1 cellular context compared by ENCODE assay signal in the genomic region with DNA sequence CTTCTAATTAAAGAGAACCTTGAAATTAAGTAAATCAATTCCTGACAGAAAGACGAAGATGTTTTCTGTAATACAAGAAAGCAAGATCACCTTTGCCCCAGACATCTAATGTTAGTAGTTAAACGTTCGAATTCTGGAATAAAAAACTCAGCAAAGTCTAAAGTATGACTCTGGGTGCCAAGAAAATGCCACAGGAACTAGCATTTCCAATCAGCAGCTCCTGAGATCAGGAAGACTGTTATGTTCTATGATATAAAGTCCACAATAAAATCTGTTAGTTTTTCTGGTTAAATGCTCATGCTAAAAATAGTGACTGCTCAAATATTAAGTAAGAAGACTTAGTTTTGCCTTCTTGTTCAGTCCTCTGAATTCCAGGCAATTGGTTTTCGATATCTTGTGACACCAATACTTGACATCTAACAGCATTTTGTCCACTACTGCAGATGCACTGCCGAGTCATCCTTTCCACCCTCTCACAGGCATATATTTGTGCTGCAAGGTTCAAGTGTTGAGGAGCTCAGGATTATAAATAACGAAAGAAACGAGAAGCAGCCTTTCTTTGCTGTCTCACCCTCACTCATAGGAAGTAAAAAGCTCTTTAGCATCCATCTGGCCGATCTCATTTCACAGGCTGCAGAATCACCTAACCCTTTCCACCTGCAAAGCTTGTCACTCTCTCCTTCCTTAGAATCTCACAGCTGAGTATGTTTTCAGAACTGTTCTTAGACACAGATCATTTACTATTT.
TF ChIP-seq lines count a peak whose summit lies in the region.

No MANE protein-coding gene starts in this region.

TF ChIP-seq in H1, 55 proteins besides CTCF, POLR2A, EP300 and RAD21 (continued from another document):
- no peak for TF ChIP-seq SRF (IDR thresholded peaks at IDR 0.05; ENCODE audit: low read depth, low read length)
